In genomic region chr5:53116597-53116996, GRCh38 we compare ENCODE assay signal across 2 cellular contexts.
TF ChIP-seq lines count a peak whose summit lies in the region.

No MANE protein-coding gene starts in this region.

TF ChIP-seq in A549, 52 proteins besides CTCF, POLR2A, EP300 and RAD21:
- TF ChIP-seq CHD4 (IDR thresholded peaks at IDR 0.05; ENCODE audit: borderline replicate concordance) (no peak), ZC3H11A (IDR thresholded peaks at IDR 0.05) (no peak), MAZ (IDR thresholded peaks at IDR 0.05; ENCODE audit: borderline replicate concordance, low read depth, low read length) (no peak), HDAC2 (IDR thresholded peaks at IDR 0.05) (no peak), NPAS2 (CRISPR knock-in tag; IDR thresholded peaks at IDR 0.05; ENCODE audit: borderline replicate concordance) (no peak), HEYL (CRISPR knock-in tag; IDR thresholded peaks at IDR 0.05) (no peak), TFCP2L1 (CRISPR knock-in tag; IDR thresholded peaks at IDR 0.05) (no peak), NR3C1 (IDR thresholded peaks at IDR 0.05) (no peak), BHLHE40 (IDR thresholded peaks at IDR 0.05; ENCODE audit: low read depth, low read length) (no peak), MYC (IDR thresholded peaks at IDR 0.05; ENCODE audit: borderline replicate concordance, low read length) (no peak), EHMT2 (IDR thresholded peaks at IDR 0.05; ENCODE audit: low read depth) (no peak)

TF ChIP-seq in IMR-90, 13 proteins besides CTCF, POLR2A, EP300 and RAD21:
- no peak for TF ChIP-seq ELK1 (IDR thresholded peaks at IDR 0.05; ENCODE audit: borderline replicate concordance, low read depth, low read length)
- no peak for TF ChIP-seq MAFK (IDR thresholded peaks at IDR 0.05; ENCODE audit: low read depth, low read length)
- TF ChIP-seq NFE2L2 (IDR thresholded peaks at IDR 0.05; ENCODE audit: low read depth, low read length) = no peak
